Comparison of ENCODE assay signal across 24 cellular contexts in genomic region chr5:53965459-53965858, GRCh38.
"Had no signal": no experiment of that assay in that cellular context is flagged by ENCODE, and none has a peak within 500 bp of the region (broad histone marks: within the 10 kb centered on the region; RNA-seq: fewer than 3 reads in every experiment).

No MANE protein-coding gene starts in this region.

- H3K79me2 ChIP-seq: parathyroid adenoma had no signal

- H3K36me3 ChIP-seq: esophagus muscularis mucosa, neutrophil, right lobe of liver, thoracic aorta, upper lobe of left lung had no signal

- H3K4me1 Mint-ChIP-seq: activated CD4-positive, alpha-beta memory T cell treated with anti-CD3 and anti-CD28 coated beads, Interleukin-2, amount 10 ng/mL, durations not matched to agents 7 days and 5 days; activated CD8-positive, alpha-beta memory T cell treated with anti-CD3 and anti-CD28 coated beads, Interleukin-2, amount 10 ng/mL, durations not matched to agents 7 days and 5 days; stimulated activated memory B cell treated with anti-CD40 and anti-IgM and Interleukin-4, amounts not matched to agents 10 μg/mL and 1 μg/mL and 100 μg/mL, for 72 hours had no signal

- H3K27ac Mint-ChIP-seq: activated CD4-positive, alpha-beta memory T cell treated with anti-CD3 and anti-CD28 coated beads, Interleukin-2, amount 10 ng/mL, durations not matched to agents 7 days and 5 days; activated CD8-positive, alpha-beta memory T cell treated with anti-CD3 and anti-CD28 coated beads, Interleukin-2, amount 10 ng/mL, durations not matched to agents 7 days and 5 days; activated naive CD8-positive, alpha-beta T cell; dendritic cell treated with granulocyte-macrophage colony-stimulating factor and Interleukin-4, amounts not matched to agents 40 ng/mL and 50 ng/mL, for 4 days; mesothelial cell of epicardium; natural killer cell treated with Interleukin-12 subunit alpha and Interleukin-12 subunit beta and Interleukin-15 and Interleukin-18, amount 100 ng/mL, for 72 hours; stimulated activated memory B cell treated with anti-CD40 and anti-IgM and Interleukin-4, amounts not matched to agents 10 μg/mL and 1 μg/mL and 100 μg/mL, for 72 hours had no signal

- H3K9me3 Mint-ChIP-seq: activated CD4-positive, alpha-beta memory T cell treated with anti-CD3 and anti-CD28 coated beads, Interleukin-2, amount 10 ng/mL, durations not matched to agents 7 days and 5 days; dendritic cell treated with granulocyte-macrophage colony-stimulating factor and Interleukin-4, amounts not matched to agents 40 ng/mL and 50 ng/mL, for 4 days; mesothelial cell of epicardium; natural killer cell treated with Interleukin-12 subunit alpha and Interleukin-12 subunit beta and Interleukin-15 and Interleukin-18, amount 100 ng/mL, for 72 hours; stimulated activated memory B cell treated with anti-CD40 and anti-IgM and Interleukin-4, amounts not matched to agents 10 μg/mL and 1 μg/mL and 100 μg/mL, for 72 hours had no signal

- H3K36me3 Mint-ChIP-seq: mesothelial cell of epicardium; natural killer cell treated with Interleukin-12 subunit alpha and Interleukin-12 subunit beta and Interleukin-15 and Interleukin-18, amount 100 ng/mL, for 72 hours had no signal

- H3K4me1 ChIP-seq: foreskin keratinocyte, parathyroid adenoma, right lobe of liver, spleen, upper lobe of left lung had no signal

- H3K4me3 ChIP-seq: esophagus muscularis mucosa, lung, right lobe of liver, spleen, thoracic aorta, upper lobe of left lung had no signal

- H3K27me3 Mint-ChIP-seq: activated CD4-positive, alpha-beta memory T cell treated with anti-CD3 and anti-CD28 coated beads, Interleukin-2, amount 10 ng/mL, durations not matched to agents 7 days and 5 days; activated CD8-positive, alpha-beta memory T cell treated with anti-CD3 and anti-CD28 coated beads, Interleukin-2, amount 10 ng/mL, durations not matched to agents 7 days and 5 days; activated naive CD8-positive, alpha-beta T cell; dendritic cell treated with granulocyte-macrophage colony-stimulating factor and Interleukin-4, amounts not matched to agents 40 ng/mL and 50 ng/mL, for 4 days; natural killer cell treated with Interleukin-12 subunit alpha and Interleukin-12 subunit beta and Interleukin-15 and Interleukin-18, amount 100 ng/mL, for 72 hours; stimulated activated memory B cell treated with anti-CD40 and anti-IgM and Interleukin-4, amounts not matched to agents 10 μg/mL and 1 μg/mL and 100 μg/mL, for 72 hours had no signal

- H2AFZ ChIP-seq: parathyroid adenoma had no signal

- H3K27ac ChIP-seq: esophagus muscularis mucosa, foreskin keratinocyte, neutrophil, parathyroid adenoma, right lobe of liver, spleen, thoracic aorta, upper lobe of left lung had no signal

- H3K9me3 ChIP-seq: esophagus muscularis mucosa, neutrophil, right lobe of liver, spleen, thoracic aorta, upper lobe of left lung had no signal

- H3K27me3 ChIP-seq: esophagus muscularis mucosa, foreskin keratinocyte, neutrophil, right lobe of liver, spleen, upper lobe of left lung had no signal

- H3K4me3 Mint-ChIP-seq: activated CD4-positive, alpha-beta memory T cell treated with anti-CD3 and anti-CD28 coated beads, Interleukin-2, amount 10 ng/mL, durations not matched to agents 7 days and 5 days; activated CD8-positive, alpha-beta memory T cell treated with anti-CD3 and anti-CD28 coated beads, Interleukin-2, amount 10 ng/mL, durations not matched to agents 7 days and 5 days; activated naive CD8-positive, alpha-beta T cell; dendritic cell treated with granulocyte-macrophage colony-stimulating factor and Interleukin-4, amounts not matched to agents 40 ng/mL and 50 ng/mL, for 4 days; mesothelial cell of epicardium; natural killer cell treated with Interleukin-12 subunit alpha and Interleukin-12 subunit beta and Interleukin-15 and Interleukin-18, amount 100 ng/mL, for 72 hours; stimulated activated memory B cell treated with anti-CD40 and anti-IgM and Interleukin-4, amounts not matched to agents 10 μg/mL and 1 μg/mL and 100 μg/mL, for 72 hours had no signal

- DNase-seq: activated CD4-positive, alpha-beta memory T cell treated with anti-CD3 and anti-CD28 coated beads, Interleukin-2, amount 10 ng/mL, durations not matched to agents 7 days and 5 days; activated CD4-positive, alpha-beta T cell treated with anti-CD3 and anti-CD28 coated beads for 4 hours; activated CD8-positive, alpha-beta memory T cell treated with anti-CD3 and anti-CD28 coated beads, Interleukin-2, amount 10 ng/mL, durations not matched to agents 7 days and 5 days; amygdala; effector memory CD4-positive, alpha-beta T cell; foreskin keratinocyte; hippocampal formation; islet precursor cell; left colon; right lobe of liver; spleen; stimulated activated CD4-positive, alpha-beta T cell treated with anti-CD3 and anti-CD28 coated beads, Interleukin-4, amount 100 ng/mL, for 4 hours; T-helper 2 cell; upper lobe of left lung had no signal
